In the genomic region with DNA sequence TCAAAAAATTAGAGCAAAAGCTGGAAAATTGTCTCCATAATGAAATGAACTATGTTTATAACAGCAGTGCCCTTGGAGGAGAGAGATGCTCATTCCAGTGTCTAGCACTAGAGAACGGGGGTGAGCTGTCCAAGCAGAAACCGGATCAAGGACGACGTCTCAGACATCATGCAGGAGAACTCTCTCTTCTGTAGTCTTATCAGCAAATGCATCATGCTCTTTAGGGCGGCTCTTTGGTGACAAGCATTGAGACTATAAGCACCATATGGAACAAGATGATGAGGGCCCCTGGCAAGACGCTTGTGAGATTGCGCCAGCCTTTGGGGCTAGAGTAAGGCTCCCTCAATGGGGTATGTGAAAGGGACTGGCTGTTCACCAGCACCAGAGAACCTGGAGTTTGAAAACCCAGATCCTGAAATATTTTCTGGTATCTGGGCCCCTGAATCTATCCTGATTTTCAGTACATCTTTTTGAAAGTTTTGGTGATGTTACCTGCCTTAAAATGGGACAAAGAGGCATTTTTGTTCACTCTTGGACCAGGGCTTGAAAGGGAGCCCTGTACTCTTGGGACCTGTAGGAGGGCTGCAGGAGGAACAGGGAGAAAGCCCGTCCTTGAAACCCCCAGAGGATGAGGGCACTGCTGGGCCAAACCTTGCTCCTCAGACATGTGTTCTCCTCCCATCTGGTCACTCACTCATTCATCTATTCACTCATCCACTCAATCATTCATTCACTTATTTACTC, we compare ENCODE assay signal across 27 cellular contexts.
"Had no signal": no experiment of that assay in that cellular context is flagged by ENCODE, and none has a peak within 500 bp of the region (broad histone marks: within the 10 kb centered on the region; RNA-seq: fewer than 3 reads in every experiment).

No MANE protein-coding gene starts in this region.

- H3K27me3 ChIP-seq: Peyer's patch, SJSA1 had no signal

- H3K4me3 ChIP-seq: adrenal gland, Peyer's patch, SJSA1 had no signal

- H3K36me3 ChIP-seq: adrenal gland, Peyer's patch, SJSA1 had no signal

- H3K27ac ChIP-seq: adrenal gland, Peyer's patch, RWPE1, SJSA1 had no signal

- ATAC-seq: activated CD8-positive, alpha-beta T cell treated with anti-CD3 and anti-CD28 coated beads, Interleukin-2, amount 10 ng/mL, durations not matched to agents 7 days and 5 days; WTC11 had no signal

- H3K9me3 ChIP-seq: adrenal gland, Peyer's patch, SJSA1 had no signal

- H3K4me1 ChIP-seq: adrenal gland, SJSA1 had no signal

- DNase-seq: activated CD4-positive, alpha-beta T cell treated with anti-CD3 and anti-CD28 coated beads for 48 hours; activated CD4-positive, alpha-beta T cell treated with anti-CD3 and anti-CD28 coated beads, Interleukin-2, amount 50 U/mL, for 4 hours; activated CD4-positive, CD25-positive, alpha-beta regulatory T cell treated with anti-CD3 and anti-CD28 coated beads, Interleukin-2, amount 50 U/mL, for 72 hours; activated CD8-positive, alpha-beta memory T cell treated with anti-CD3 and anti-CD28 coated beads, Interleukin-2, amount 50 U/mL, for 48 hours; activated CD8-positive, alpha-beta T cell treated with anti-CD3 and anti-CD28 coated beads, Interleukin-2, amount 10 ng/mL, durations not matched to agents 7 days and 5 days; activated naive CD4-positive, alpha-beta T cell treated with anti-CD3 and anti-CD28 coated beads, Interleukin-2, amount 50 U/mL, for 16 hours; activated naive CD8-positive, alpha-beta T cell treated with anti-CD3 and anti-CD28 coated beads, Interleukin-2, amount 10 ng/mL, durations not matched to agents 7 days and 5 days; activated T-cell treated with anti-CD3 and anti-CD28 coated beads, Interleukin-2, amount 50 U/mL, for 1 hour; adrenal gland; anterior cingulate cortex; caudate nucleus; Kasumi-1; KBM-7; NCI-H1092 treated with DMSO at 0.1 percent for 48 hours; NCI-H1417 treated with DMSO at 0.1 percent for 48 hours; NCI-H1694; NCI-H2029 treated with DMSO at 0.1 percent for 48 hours; NCI-H446 treated with DMSO at 0.1 percent for 48 hours; NCI-H524 treated with DMSO at 0.1 percent for 48 hours; NCI-H748 treated with DMSO at 0.1 percent for 48 hours; NK-92 treated with Interleukin-12 subunit alpha and Interleukin-12 subunit beta, amount 100 ng/mL, for 24 hours; OCI-M1; Peyer's patch; SHP77 had no signal
